8 cellular contexts compared by ENCODE assay signal in the genomic region with DNA sequence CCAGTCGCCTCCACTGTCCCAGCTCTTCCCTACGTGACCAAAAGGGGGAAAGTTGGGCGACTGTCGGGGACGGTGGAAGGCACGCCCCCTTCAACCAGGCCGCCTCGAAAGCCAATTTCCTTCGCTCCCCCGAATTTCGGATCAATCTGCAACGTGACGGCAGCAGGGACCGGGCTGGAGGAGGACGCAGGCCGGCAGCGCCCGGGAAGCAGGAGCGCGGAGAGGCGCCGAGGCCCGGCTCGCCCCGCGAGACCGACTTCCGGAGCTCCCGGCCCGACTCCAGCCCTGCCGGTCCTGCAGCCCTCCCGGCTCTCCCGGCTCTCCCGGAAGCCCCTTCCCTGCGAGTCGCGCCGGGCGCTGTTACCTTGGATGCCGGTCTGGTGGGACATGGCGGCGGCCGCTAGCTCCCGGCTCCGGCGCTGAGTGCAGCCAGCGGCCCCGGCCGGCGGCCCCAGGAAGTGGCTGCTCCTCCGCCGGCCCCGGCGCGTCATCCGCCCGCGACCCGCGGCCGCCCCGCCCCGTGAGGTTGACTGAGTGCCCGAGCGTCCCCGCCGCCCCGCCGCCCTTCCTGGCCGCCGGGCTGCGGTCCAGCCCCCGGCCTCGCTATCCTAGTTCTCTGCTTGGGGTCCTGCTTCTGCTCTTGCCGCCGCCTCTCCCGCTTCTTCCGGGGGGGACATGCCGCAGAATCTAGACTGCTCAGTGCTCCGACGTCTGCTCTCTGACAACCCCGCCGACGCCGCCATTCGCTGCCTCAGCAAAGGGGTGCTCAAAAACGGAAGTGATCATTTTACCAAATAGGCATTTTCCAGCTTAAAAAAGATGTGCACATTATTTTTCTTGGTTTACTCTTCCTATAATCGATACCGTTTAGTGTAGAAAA. TPM values are rescaled to one million over a fixed set of nuclear protein-coding genes. Genes with fewer than 3 reads are reported as not detected.
DNase-seq lines count a peak whose midpoint lies in the region; ATAC-seq and TF ChIP-seq lines count a peak whose summit lies in the region.

A gene (minus strand): TSS at position 461 of the 880 bp plus-strand sequence. CDS start 72 bp downstream, at position 389.

- peaks cover 29% of the 10 kb centered on the region for H3K79me2 ChIP-seq in fibroblast of lung (ENCODE audit: control insufficient read depth, insufficient read depth, low read length)

- peak within 1 kb of the TSS; percentile 98 for H3K27ac ChIP-seq in fibroblast of lung (ENCODE audit: insufficient read depth, low read length)

- H3K36me3 ChIP-seq in fibroblast of lung (ENCODE audit: control insufficient read depth, insufficient read depth, low read length): peaks cover 3% of the 10 kb centered on the region

- H4K20me1 ChIP-seq in fibroblast of lung (ENCODE audit: control insufficient read depth, extremely low read depth, insufficient read depth, low read length): no peaks in the 10 kb centered on the region

- H3K36me3 Mint-ChIP-seq in IgD-negative memory B cell: no peaks in the 10 kb centered on the region
- H3K36me3 Mint-ChIP-seq in natural killer cell: peaks cover 7% of the 10 kb centered on the region

- peak within 1 kb of the TSS; percentile 79 to 98 (median 96) for H3K4me3 ChIP-seq in fibroblast of lung (replicated peaks in 1 of 4; ENCODE audit: control extremely low read depth in 1 of 4, insufficient read depth in 1 of 4, low read depth in 3 of 4, low read length in 4 of 4)

- ATAC-seq in GM21576 (IDR thresholded peaks at IDR 0.05; ENCODE audit: unreplicated experiment): peak; percentile 94
- peak; percentile 94 to 99 (median 96) for ATAC-seq in natural killer cell

- peak within 1 kb of the TSS; percentile 96 for H3K9ac ChIP-seq in fibroblast of lung (ENCODE audit: insufficient read depth, low read length)

- H3K4me3 Mint-ChIP-seq in IgD-negative memory B cell: peak within 1 kb of the TSS; percentile 98 to 100 (median 100)
- peak within 1 kb of the TSS; percentile 100 for H3K4me3 Mint-ChIP-seq in natural killer cell

- H3K4me2 ChIP-seq in fibroblast of lung (ENCODE audit: extremely low read depth, insufficient read depth, low read length): peak within 1 kb of the TSS; percentile 98

- peak within 1 kb of the TSS; percentile 80 for H2AFZ ChIP-seq in fibroblast of lung (ENCODE audit: low read length)

- DNase-seq in DMS79 treated with DMSO at 0.1 percent for 48 hours (lab: John Stamatoyannopoulos, UW) (peak; percentile 60), RKO (ENCODE audit: low spot score) (peak; percentile 82), fibroblast of lung (ENCODE audit: low read depth in 2 of 2) (peak; percentile 74 to 80), natural killer cell (peak; percentile 91)
- peak; percentile 64 to 75 for DNase-seq in activated T-helper 1 cell treated with anti-CD3 and anti-CD28 coated beads, Interleukin-2, amount 50 U/mL, for 16 hours (ENCODE audit: low read depth in 1 of 2, low spot score in 1 of 2)
- DNase-seq in stimulated activated naive CD4-positive, alpha-beta T cell treated with Interleukin-2 at 50 U/mL for 16 hours (lab: John Stamatoyannopoulos, UW): peak; percentile 81

- H3K9me3 Mint-ChIP-seq in IgD-negative memory B cell: peaks cover 0 to 2% (median 0%) of the 10 kb centered on the region in 3 donors
- H3K9me3 Mint-ChIP-seq in natural killer cell: no peaks in the 10 kb centered on the region

- H3K4me1 Mint-ChIP-seq in IgD-negative memory B cell (peaks cover 14 to 22% (median 20%) of the 10 kb centered on the region in 3 donors), natural killer cell (peaks cover 28 to 29% of the 10 kb centered on the region in 2 donors)

- H3K9me3 ChIP-seq in fibroblast of lung (ENCODE audit: control insufficient read depth, insufficient read depth, low read depth, low read length): no peaks in the 10 kb centered on the region

- H3K27ac Mint-ChIP-seq in IgD-negative memory B cell (peak within 1 kb of the TSS; percentile 98 to 100 (median 100)), natural killer cell (peak within 1 kb of the TSS; percentile 95 to 98)

- H3K27me3 ChIP-seq in fibroblast of lung (ENCODE audit: control insufficient read depth, insufficient read depth, low read length): no peaks in the 10 kb centered on the region

- H3K27me3 Mint-ChIP-seq in IgD-negative memory B cell: no peaks in the 10 kb centered on the region
- H3K27me3 Mint-ChIP-seq in natural killer cell (ENCODE audit: low read depth in 2 of 2): peaks cover 1 to 10% of the 10 kb centered on the region in 2 donors

- intact Hi-C loops in natural killer cell (cut with micrococcal nuclease): loop anchor here (1.0 to 5.0 kb wide), 3 partner anchors 31 to 76 kb away; a partner anchor contains a TSS

- no peaks in the 10 kb centered on the region for H3K4me1 ChIP-seq in fibroblast of lung (ENCODE audit: control insufficient read depth, extremely low read depth, insufficient read depth, low read length)

- TF ChIP-seq CTCF in fibroblast of lung (conservative IDR thresholded peaks at IDR 0.05 in 1 of 2, IDR thresholded peaks at IDR 0.05 in 1 of 2; ENCODE audit: low read depth in 1 of 2, low read length in 2 of 2): peak; percentile 14 to 37
- no peak for TF ChIP-seq CTCF in natural killer cell (IDR thresholded peaks at IDR 0.05)

RNA-seq across cellular contexts. Expression of the gene that starts here (rescaled TPM):
- 22.3 TPM for polyA plus RNA-seq in IgD-negative memory B cell
- total RNA-seq in fibroblast of lung: 140 and 167 TPM in 2 replicates
- polyA plus RNA-seq in fibroblast of lung: 117 TPM in 2 replicates
- 85.5 and 94.9 TPM in 2 replicates for polyA plus RNA-seq in fibroblast of lung (2012)
- polyA minus RNA-seq in fibroblast of lung (ENCODE audit: low replicate concordance): 5.8 and 6.5 TPM in 2 replicates
- 10 to 100 TPM; 68.0 to 75.5 (median 68.1) TPM for total RNA-seq in natural killer cell

Comparison
In these comparisons a context has a peak if more than half of its experiments do, and no peak if none do; other contexts are left out.
1. Peak in every context shown above with its lines: DNase-seq, ATAC-seq, H3K4me3 ChIP-seq and H3K27ac ChIP-seq.